In genomic region chr2:208406474-208407451, GRCh38 we compare ENCODE assay signal across 9 cellular contexts. TPM values are rescaled to one million over a fixed set of nuclear protein-coding genes. Genes with fewer than 3 reads are reported as not detected.
DNase-seq lines count a peak whose midpoint lies in the region; ATAC-seq and TF ChIP-seq lines count a peak whose summit lies in the region.
"Had no signal": no experiment of that assay in that cellular context is flagged by ENCODE, and none has a peak within 500 bp of the region (broad histone marks: within the 10 kb centered on the region; RNA-seq: fewer than 3 reads in every experiment).

A gene with protein sequence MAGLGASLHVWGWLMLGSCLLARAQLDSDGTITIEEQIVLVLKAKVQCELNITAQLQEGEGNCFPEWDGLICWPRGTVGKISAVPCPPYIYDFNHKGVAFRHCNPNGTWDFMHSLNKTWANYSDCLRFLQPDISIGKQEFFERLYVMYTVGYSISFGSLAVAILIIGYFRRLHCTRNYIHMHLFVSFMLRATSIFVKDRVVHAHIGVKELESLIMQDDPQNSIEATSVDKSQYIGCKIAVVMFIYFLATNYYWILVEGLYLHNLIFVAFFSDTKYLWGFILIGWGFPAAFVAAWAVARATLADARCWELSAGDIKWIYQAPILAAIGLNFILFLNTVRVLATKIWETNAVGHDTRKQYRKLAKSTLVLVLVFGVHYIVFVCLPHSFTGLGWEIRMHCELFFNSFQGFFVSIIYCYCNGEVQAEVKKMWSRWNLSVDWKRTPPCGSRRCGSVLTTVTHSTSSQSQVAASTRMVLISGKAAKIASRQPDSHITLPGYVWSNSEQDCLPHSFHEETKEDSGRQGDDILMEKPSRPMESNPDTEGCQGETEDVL (plus strand): TSS chr2:208406792. CDS start chr2:208407044, 252 bp downstream.

- no peak for TF ChIP-seq CTCF in right atrium auricular region (IDR thresholded peaks at IDR 0.05)
- TF ChIP-seq CTCF in astrocyte of the cerebellum (IDR thresholded peaks at IDR 0.05; ENCODE audit: low read depth, low read length, missing control alignments) = peak; percentile 6
- no peak for TF ChIP-seq CTCF in left lung (IDR thresholded peaks at IDR 0.05)
- TF ChIP-seq CTCF in vagina (IDR thresholded peaks at IDR 0.05) = no peak

- H3K36me3 ChIP-seq in right atrium auricular region (no peaks in the 10 kb centered on the region), left lung (no peaks in the 10 kb centered on the region), aorta (ENCODE audit: control insufficient read depth in 1 of 2, insufficient read depth in 2 of 2, low read length in 1 of 2) (no peaks in the 10 kb centered on the region), vagina (no peaks in the 10 kb centered on the region)

- no peak for TF ChIP-seq POLR2A in vagina (IDR thresholded peaks at IDR 0.05)

- H3K4me3 ChIP-seq in right atrium auricular region (peak within 1 kb of the TSS in 1 of 2 donors; percentile 18), astrocyte of the cerebellum (ENCODE audit: low read depth, low read length) (peak within 1 kb of the TSS; percentile 33), left lung (no peak within 1 kb of the TSS), aorta (ENCODE audit: low read length in 2 of 2) (peak within 1 kb of the TSS in 1 of 2 donors; percentile 10), vagina (peak within 1 kb of the TSS in 1 of 2 donors; percentile 34)

- no peaks in the 10 kb centered on the region for H3K9me3 ChIP-seq in right atrium auricular region
- H3K9me3 ChIP-seq in left lung = no peaks in the 10 kb centered on the region
- no peaks in the 10 kb centered on the region for H3K9me3 ChIP-seq in aorta (ENCODE audit: control insufficient read depth, low read length)
- H3K9me3 ChIP-seq in vagina = no peaks in the 10 kb centered on the region

- intact Hi-C loops in Right ventricle myocardium inferior (cut with DNase I) = no loop called here
- intact Hi-C loops in left lung (cut with DNase I) = no loop called here
- intact Hi-C loops in aorta (cut with DNase I) = no loop called here
- intact Hi-C loops in vagina (cut with DNase I) = no loop called here

- DNase-seq in Right ventricle myocardium inferior (ENCODE audit: missing footprints) (peak; percentile 65), right atrium auricular region (ENCODE audit: low spot score) (no peak), astrocyte of the cerebellum (ENCODE audit: low read depth) (no peak), left lung (peak; percentile 31 to 81), aorta (peak; percentile 35 to 67), vagina (ENCODE audit: extremely low spot score in 2 of 2) (no peak)

- 3% methylated on average over 74 to 82 of the region's 82 CpGs for WGBS in aorta, 2 donors

- ATAC-seq in Right ventricle myocardium inferior (no peak), left lung (peak; percentile 65), aorta (ENCODE audit: low FRiP score) (no peak), HG02852 (IDR thresholded peaks at IDR 0.05; ENCODE audit: unreplicated experiment) (no peak), GM18502 (IDR thresholded peaks at IDR 0.05; ENCODE audit: poor library complexity, unreplicated experiment) (no peak)

- in situ Hi-C loops in astrocyte of the cerebellum (cut with HindIII; ENCODE audit: low sequenced_read_pairs) = no loop called here

- H3K27me3 ChIP-seq in right atrium auricular region (peaks cover 2 to 15% of the 10 kb centered on the region in 2 donors), left lung (peaks cover 29 to 71% of the 10 kb centered on the region in 2 donors), aorta (ENCODE audit: control insufficient read depth in 1 of 2, insufficient read depth in 2 of 2, low read length in 1 of 2) (peaks cover 0 to 3% of the 10 kb centered on the region in 2 donors), vagina (no peaks in the 10 kb centered on the region)

- H3K4me1 ChIP-seq in right atrium auricular region (peaks cover 0 to 10% of the 10 kb centered on the region in 2 donors), left lung (peaks cover 0 to 8% of the 10 kb centered on the region in 2 donors), aorta (ENCODE audit: control insufficient read depth in 1 of 2, insufficient read depth in 2 of 2, low read length in 2 of 2) (no peaks in the 10 kb centered on the region), vagina (peaks cover 12% of the 10 kb centered on the region)

- H3K27ac ChIP-seq in right atrium auricular region = no peak within 1 kb of the TSS
- H3K27ac ChIP-seq in left lung = no peak within 1 kb of the TSS
- no peak within 1 kb of the TSS for H3K27ac ChIP-seq in aorta (ENCODE audit: low read depth in 1 of 2, low read length in 2 of 2)
- H3K27ac ChIP-seq in vagina = no peak within 1 kb of the TSS

RNA-seq across cellular contexts. Expression of the gene that starts here (rescaled TPM):
- not detected for total RNA-seq in Right ventricle myocardium inferior
- total RNA-seq in right atrium auricular region = not detected
- total RNA-seq in left lung = under 1 TPM; 0.09 to 0.10 TPM
- total RNA-seq in aorta = under 1 TPM in 1 of 2 donors, not detected in 1; 0.18 TPM
- not detected for polyA plus RNA-seq in aorta
- not detected for total RNA-seq in vagina
- total RNA-seq: HT1080 had no signal

Comparison
In these comparisons a context has a peak if more than half of its experiments do, and no peak if none do; other contexts are left out.
1. Peak in DNase-seq in Right ventricle myocardium inferior; RNA of the gene not detected or under 1 TPM.
2. Peak in DNase-seq and ATAC-seq in left lung; RNA of the gene not detected or under 1 TPM.
3. Peak in DNase-seq in aorta; RNA of the gene not detected or under 1 TPM.